Comparison of ENCODE assay signal across 25 cellular contexts in genomic region chr2:96591494-96591893, GRCh38. TPM values are rescaled to one million over a fixed set of nuclear protein-coding genes. Genes with fewer than 3 reads are reported as not detected.
"Had no signal": no experiment of that assay in that cellular context is flagged by ENCODE, and none has a peak within 500 bp of the region (broad histone marks: within the 10 kb centered on the region; RNA-seq: fewer than 3 reads in every experiment).

No MANE protein-coding gene starts in this region.

- H3K9me3 Mint-ChIP-seq: naive thymus-derived CD8-positive, alpha-beta T cell; stimulated activated memory B cell treated with anti-CD40 and anti-IgM and Interleukin-4, amounts not matched to agents 10 μg/mL and 1 μg/mL and 100 μg/mL, for 72 hours; stimulated activated naive CD8-positive, alpha-beta T cell treated with anti-CD3 and anti-CD28 coated beads, Interleukin-15, Interleukin-2, amounts not matched to agents 100 ng/mL and 50 ng/mL, for 24 hours had no signal

- H3K9me3 ChIP-seq: esophagus squamous epithelium, prostate gland, right lobe of liver, testis, tibial nerve had no signal

- H3K27me3 Mint-ChIP-seq: naive thymus-derived CD8-positive, alpha-beta T cell; stimulated activated memory B cell treated with anti-CD40 and anti-IgM and Interleukin-4, amounts not matched to agents 10 μg/mL and 1 μg/mL and 100 μg/mL, for 72 hours; stimulated activated naive CD8-positive, alpha-beta T cell treated with anti-CD3 and anti-CD28 coated beads, Interleukin-15, Interleukin-2, amounts not matched to agents 100 ng/mL and 50 ng/mL, for 24 hours had no signal

- H3K4me1 ChIP-seq: parathyroid adenoma, prostate gland, right lobe of liver, testis, tibial nerve had no signal

- H3K4me3 ChIP-seq: dorsolateral prefrontal cortex, esophagus squamous epithelium, hepatocyte, prostate gland, right lobe of liver, testis, tibial nerve had no signal

- DNase-seq: central memory CD4-positive, alpha-beta T cell; cortex of kidney; dorsolateral prefrontal cortex; effector CD8-positive, alpha-beta T cell; esophagus squamous epithelium; foreskin fibroblast; head of caudate nucleus; naive thymus-derived CD8-positive, alpha-beta T cell; retina; right lobe of liver; stimulated activated CD4-positive, alpha-beta T cell treated with anti-CD3 and anti-CD28 coated beads, Interleukin-4, amount 100 ng/mL, for 1 hour; stimulated activated CD8-positive, alpha-beta memory T cell treated with anti-CD3 and anti-CD28 coated beads, Interleukin-4, amount 100 ng/mL, for 48 hours; testis had no signal

- H3K27me3 ChIP-seq: dorsolateral prefrontal cortex, esophagus squamous epithelium, hepatocyte, right lobe of liver, testis, tibial nerve had no signal

- H3K27ac Mint-ChIP-seq: stimulated activated memory B cell treated with anti-CD40 and anti-IgM and Interleukin-4, amounts not matched to agents 10 μg/mL and 1 μg/mL and 100 μg/mL, for 72 hours; stimulated activated naive CD8-positive, alpha-beta T cell treated with anti-CD3 and anti-CD28 coated beads, Interleukin-15, Interleukin-2, amounts not matched to agents 100 ng/mL and 50 ng/mL, for 24 hours had no signal

- ATAC-seq: naive thymus-derived CD8-positive, alpha-beta T cell; right lobe of liver; stimulated activated memory B cell treated with anti-CD40 and anti-IgM and Interleukin-4, amounts not matched to agents 10 μg/mL and 1 μg/mL and 100 μg/mL, for 72 hours had no signal

- H3K4me3 Mint-ChIP-seq: stimulated activated memory B cell treated with anti-CD40 and anti-IgM and Interleukin-4, amounts not matched to agents 10 μg/mL and 1 μg/mL and 100 μg/mL, for 72 hours; stimulated activated naive CD8-positive, alpha-beta T cell treated with anti-CD3 and anti-CD28 coated beads, Interleukin-15, Interleukin-2, amounts not matched to agents 100 ng/mL and 50 ng/mL, for 24 hours had no signal

- H3K27ac ChIP-seq: dorsolateral prefrontal cortex, epithelial cell of prostate, esophagus squamous epithelium, hepatocyte, parathyroid adenoma, prostate gland, right lobe of liver, testis, tibial nerve had no signal

RNA-seq across cellular contexts. Expression of gene FER1L5, which starts 51.1 kb away (rescaled TPM):
- total RNA-seq: kidney epithelial cell; lung microvascular endothelial cell; mononuclear cell; naive thymus-derived CD8-positive, alpha-beta T cell; omental fat pad; right lobe of liver had no signal
- polyA plus RNA-seq: liver had no signal
